In genomic region chr17:61583242-61583641, GRCh38 we compare ENCODE assay signal across 8 cellular contexts. TPM values are rescaled to one million over a fixed set of nuclear protein-coding genes. Genes with fewer than 3 reads are reported as not detected.
DNase-seq lines count a peak whose midpoint lies in the region; ATAC-seq and TF ChIP-seq lines count a peak whose summit lies in the region.

No MANE protein-coding gene starts in this region.

- intact Hi-C loops in Panc1 (cut with micrococcal nuclease; ENCODE audit: unreplicated experiment), result no loop called here

- H3K27ac ChIP-seq in CD4-positive, CD25-positive, alpha-beta regulatory T cell (ENCODE audit: insufficient read depth, low read length, poor library complexity, severe bottlenecking), result no peak overlapping the region
- no peak overlapping the region for H3K27ac ChIP-seq in Panc1 (ENCODE audit: low read length)

- no peaks in the 10 kb centered on the region for H3K9me3 ChIP-seq in CD4-positive, CD25-positive, alpha-beta regulatory T cell (ENCODE audit: control insufficient read depth in 2 of 2, low read length in 2 of 2)
- no peaks in the 10 kb centered on the region for H3K9me3 ChIP-seq in Panc1 (ENCODE audit: control insufficient read depth, insufficient read depth, low read depth, low read length)

- in situ Hi-C loops in Panc1 (cut with HindIII; ENCODE audit: low pct_unique_long_range_greater_than_20kb, low sequenced_read_pairs), result no loop called here

- DNase-seq in CD4-positive, CD25-positive, alpha-beta regulatory T cell, result peak in 2 of 3 donors; percentile 4 to 31
- DNase-seq in HFFc6 (peak; percentile 75), Panc1 (ENCODE audit: low read depth, low spot score) (no peak), glomerular endothelial cell (ENCODE audit: extremely low read depth, low read depth, low spot score) (peak; percentile 12), amygdala (lab: John Stamatoyannopoulos, UW) (no peak)
- DNase-seq in stimulated activated naive CD8-positive, alpha-beta T cell treated with anti-CD3 and anti-CD28 coated beads, Interleukin-15, Interleukin-2, amounts not matched to agents 100 U/mL and 50 U/mL, for 24 hours, result no peak

- no peak for ATAC-seq in CD4-positive, CD25-positive, alpha-beta regulatory T cell (ENCODE audit: low read depth in 2 of 2)
- ATAC-seq in Panc1 (peak; percentile 91), GM21786 (IDR thresholded peaks at IDR 0.05; ENCODE audit: unreplicated experiment) (no peak), HG02840 (IDR thresholded peaks at IDR 0.05; ENCODE audit: low FRiP score, unreplicated experiment) (no peak)
- ATAC-seq in stimulated activated naive CD8-positive, alpha-beta T cell treated with anti-CD3 and anti-CD28 coated beads, Interleukin-15, Interleukin-2, amounts not matched to agents 100 U/mL and 50 U/mL, for 24 hours, result no peak

- H3K27me3 Mint-ChIP-seq in CD4-positive, CD25-positive, alpha-beta regulatory T cell, result peaks cover 50% of the 10 kb centered on the region
- peaks cover 2% of the 10 kb centered on the region for H3K27me3 Mint-ChIP-seq in HFFc6 (ENCODE audit: insufficient read depth)

- POLR2A ChIA-PET in Panc1 (lab: Charles Lee), result no interaction called here

- no peaks in the 10 kb centered on the region for H3K36me3 ChIP-seq in CD4-positive, CD25-positive, alpha-beta regulatory T cell (ENCODE audit: control insufficient read depth, insufficient read depth, low read length)
- H3K36me3 ChIP-seq in Panc1 (ENCODE audit: control insufficient read depth, insufficient read depth, low read length), result no peaks in the 10 kb centered on the region

- no peaks in the 10 kb centered on the region for H3K4me1 ChIP-seq in CD4-positive, CD25-positive, alpha-beta regulatory T cell (ENCODE audit: control insufficient read depth, insufficient read depth, low read length, poor library complexity, severe bottlenecking)
- 0 out of 2 replicates have a peak, but pooled peaks cover 4% of the 10 kb centered on the region for H3K4me1 ChIP-seq in Panc1 (ENCODE audit: control insufficient read depth, insufficient read depth, low read length)

- peaks cover 0 to 2% (median 0%) of the 10 kb centered on the region in 7 donors for H3K9me3 Mint-ChIP-seq in CD4-positive, CD25-positive, alpha-beta regulatory T cell
- H3K9me3 Mint-ChIP-seq in HFFc6, result no peaks in the 10 kb centered on the region

- CTCF ChIA-PET in Panc1 (lab: Charles Lee), result interaction anchor here (0.5 to 1.1 kb wide), 3 partner anchors 9 to 171 kb away, joined by 4 to 7 read pairs (median 4); no protein-coding TSS in a partner anchor

- H3K4me3 Mint-ChIP-seq in CD4-positive, CD25-positive, alpha-beta regulatory T cell, result no peak overlapping the region
- H3K4me3 Mint-ChIP-seq in HFFc6, result no peak overlapping the region

- no peaks in the 10 kb centered on the region for H3K36me3 Mint-ChIP-seq in CD4-positive, CD25-positive, alpha-beta regulatory T cell
- no peaks in the 10 kb centered on the region for H3K36me3 Mint-ChIP-seq in HFFc6 (ENCODE audit: low read depth)

- peak; percentile 77 for TF ChIP-seq CTCF in HFFc6 (IDR thresholded peaks at IDR 0.05)
- peak; percentile 56; the same call in 1 of the 2 replicates for TF ChIP-seq CTCF in Panc1 (IDR thresholded peaks at IDR 0.05)

- no peaks in the 10 kb centered on the region for H3K4me1 Mint-ChIP-seq in CD4-positive, CD25-positive, alpha-beta regulatory T cell
- peaks cover 29% of the 10 kb centered on the region for H3K4me1 Mint-ChIP-seq in HFFc6 (ENCODE audit: low read depth)

- no peak overlapping the region for H3K4me3 ChIP-seq in CD4-positive, CD25-positive, alpha-beta regulatory T cell (ENCODE audit: low read depth, low read length)
- no peak overlapping the region for H3K4me3 ChIP-seq in Panc1 (ENCODE audit: low read depth in 2 of 2, low read length in 2 of 2)

- H3K27ac Mint-ChIP-seq in CD4-positive, CD25-positive, alpha-beta regulatory T cell, result no peak overlapping the region
- H3K27ac Mint-ChIP-seq in HFFc6, result no peak overlapping the region

- no TSS peak for BruUV-seq in Panc1 (replicated peaks; lab: Mats Ljungman, UMichigan)

- H3K27me3 ChIP-seq in CD4-positive, CD25-positive, alpha-beta regulatory T cell (ENCODE audit: control insufficient read depth, insufficient read depth, low read length), result peaks cover 23% of the 10 kb centered on the region
- no peaks in the 10 kb centered on the region for H3K27me3 ChIP-seq in Panc1 (ENCODE audit: control insufficient read depth, insufficient read depth, low read length)

RNA-seq across cellular contexts. Expression of gene NACA2, which starts 7.8 kb away (rescaled TPM):
- total RNA-seq in CD4-positive, CD25-positive, alpha-beta regulatory T cell, result not detected
- polyA plus RNA-seq in CD4-positive, CD25-positive, alpha-beta regulatory T cell, result not detected
- not detected for total RNA-seq in HFFc6 (2021; fragmentation: NEBNext Ultra II Directional; extraction: Animal tissue kit (Norgen Biotek cat#: 25700))
- total RNA-seq in Panc1 (2021; ENCODE audit: unreplicated experiment), result not detected
- 2.7 TPM for polyA plus RNA-seq in Panc1 (2012; ENCODE audit: insufficient read length)
- total RNA-seq in glomerular endothelial cell, result not detected in 2 replicates

Comparison
In these comparisons a context has a peak if more than half of its experiments do, and no peak if none do; other contexts are left out.
1. DNase-seq: peak in CD4-positive, CD25-positive, alpha-beta regulatory T cell (2 of 3), HFFc6 (single experiment) and glomerular endothelial cell (single experiment); none in Panc1 (single experiment), stimulated activated naive CD8-positive, alpha-beta T cell treated with anti-CD3 and anti-CD28 coated beads, Interleukin-15, Interleukin-2, amounts not matched to agents 100 U/mL and 50 U/mL, for 24 hours (single experiment) and amygdala (0 of 56).